Comparison of ENCODE assay signal across 10 cellular contexts in the genomic region with DNA sequence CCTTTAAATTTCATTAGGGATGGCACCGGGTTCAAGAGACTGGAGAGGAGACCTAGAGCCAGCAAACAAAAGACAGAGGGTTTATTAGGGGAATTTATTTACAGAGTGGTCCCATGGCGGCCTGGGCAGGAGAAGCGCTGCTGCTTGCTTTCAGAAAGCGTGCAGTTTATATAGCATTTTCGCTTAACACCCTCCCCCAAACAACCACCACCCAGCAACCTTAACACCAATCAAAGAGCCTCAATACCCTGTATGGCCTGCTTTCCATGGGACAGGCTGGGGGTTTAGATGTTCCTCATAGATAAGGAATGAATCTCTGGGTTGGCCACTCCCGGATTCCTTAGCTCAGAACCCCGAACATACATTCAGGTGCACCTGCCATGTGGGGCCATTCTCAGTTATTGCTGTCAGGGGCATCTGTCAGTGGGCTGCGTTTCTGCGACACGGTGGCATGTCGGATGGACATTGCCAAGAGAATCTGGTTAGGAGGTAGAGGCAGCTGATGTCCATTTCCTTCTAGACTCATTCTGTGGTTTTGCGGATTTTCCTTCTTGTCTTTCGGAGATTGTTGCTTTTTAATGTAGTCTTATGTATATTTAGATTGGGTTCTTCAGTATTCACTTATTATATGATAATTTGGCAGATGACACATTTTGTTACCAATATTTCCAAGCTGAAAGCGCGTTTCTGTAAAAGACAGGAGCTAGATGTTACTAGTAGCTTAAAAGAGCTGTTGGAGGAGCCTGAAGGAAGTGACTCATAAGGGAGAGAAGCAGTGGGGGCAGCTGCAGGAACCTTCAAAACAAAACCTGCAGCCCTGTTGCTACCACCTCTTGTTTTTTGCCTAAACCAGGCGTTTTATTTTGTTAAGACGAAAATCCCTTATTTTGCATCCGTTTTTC. TPM values are rescaled to one million over a fixed set of nuclear protein-coding genes. Genes with fewer than 3 reads are reported as not detected.
DNase-seq lines count a peak whose midpoint lies in the region; ATAC-seq, FAIRE-seq and TF ChIP-seq lines count a peak whose summit lies in the region.
"Had no signal": no experiment of that assay in that cellular context is flagged by ENCODE, and none has a peak within 500 bp of the region (broad histone marks: within the 10 kb centered on the region; RNA-seq: fewer than 3 reads in every experiment).

No MANE protein-coding gene starts in this region.

- H3K9me3 ChIP-seq in MG63 (no peaks in the 10 kb centered on the region), astrocyte (ENCODE audit: insufficient read depth, low read depth, low read length) (no peaks in the 10 kb centered on the region)
- H3K9me3 ChIP-seq: ovary had no signal

- H3K4me1 ChIP-seq in astrocyte (ENCODE audit: insufficient read depth, low read length) = peaks cover 13% of the 10 kb centered on the region

- H3K4me3 ChIP-seq in MG63 (no peak overlapping the region), astrocyte (ENCODE audit: insufficient read depth, low read depth, low read length) (peak overlapping the region; percentile 30)
- H3K4me3 ChIP-seq: ovary had no signal

- no peak for TF ChIP-seq CTCF in astrocyte (IDR thresholded peaks at IDR 0.05; ENCODE audit: insufficient read depth, low read depth, low read length)

- peak overlapping the region; percentile 26 for H3K9ac ChIP-seq in astrocyte (ENCODE audit: low read length)

- peak overlapping the region; percentile 86 for H3K27ac Mint-ChIP-seq in astrocyte (ENCODE audit: unreplicated experiment)

- H3K27me3 Mint-ChIP-seq in astrocyte (ENCODE audit: low read depth, unreplicated experiment) = no peaks in the 10 kb centered on the region

- peaks cover 82% of the 10 kb centered on the region for H4K20me1 ChIP-seq in astrocyte (ENCODE audit: insufficient read depth, low read length)

- H3K79me2 ChIP-seq in astrocyte (ENCODE audit: insufficient read depth, low read length) = peaks cover 86% of the 10 kb centered on the region

- H3K27me3 ChIP-seq in MG63 = no peaks in the 10 kb centered on the region
- no peaks in the 10 kb centered on the region for H3K27me3 ChIP-seq in astrocyte (ENCODE audit: insufficient read depth, low read length)
- H3K27me3 ChIP-seq: ovary had no signal

- peak; percentile 5 for FAIRE-seq in astrocyte (lab: Jason Lieb, UNC)
- FAIRE-seq: colon had no signal

- DNase-seq in MG63 (peak; percentile 34), astrocyte (ENCODE audit: low read depth) (peak; percentile 59), myocyte (ENCODE audit: low read depth) (peak; percentile 81), SK-N-DZ (ENCODE audit: low spot score) (no peak), NCI-H146 (lab: John Stamatoyannopoulos, UW) (no peak), HuH-7 (ENCODE audit: low spot score) (no peak)
- DNase-seq in stimulated activated CD4-positive, alpha-beta T cell treated with anti-CD3 and anti-CD28 coated beads, Interleukin-4, amount 100 ng/mL, for 1 hour = no peak
- DNase-seq: ovary had no signal

- H2AFZ ChIP-seq in astrocyte (ENCODE audit: low read depth, low read length) = no peak overlapping the region

- H3K4me3 Mint-ChIP-seq in astrocyte (ENCODE audit: unreplicated experiment) = peak overlapping the region; percentile 55

- no peak overlapping the region for H3K27ac ChIP-seq in astrocyte (ENCODE audit: low read depth, low read length)
- H3K27ac ChIP-seq: ovary had no signal

- peak; percentile 49 for ATAC-seq in GM21423 (IDR thresholded peaks at IDR 0.05; ENCODE audit: unreplicated experiment)

- no peaks in the 10 kb centered on the region for H3K36me3 ChIP-seq in MG63
- H3K36me3 ChIP-seq in astrocyte (ENCODE audit: insufficient read depth, low read length) = no peaks in the 10 kb centered on the region
- H3K36me3 ChIP-seq: ovary had no signal

- H3K4me1 Mint-ChIP-seq in astrocyte (ENCODE audit: low read depth, unreplicated experiment) = peaks cover 60% of the 10 kb centered on the region

- H3K9me3 Mint-ChIP-seq in astrocyte (ENCODE audit: unreplicated experiment) = no peaks in the 10 kb centered on the region

- H3K4me2 ChIP-seq in astrocyte (ENCODE audit: low read length) = peak overlapping the region; percentile 83

- no peaks in the 10 kb centered on the region for H3K36me3 Mint-ChIP-seq in astrocyte (ENCODE audit: low read depth, unreplicated experiment)

RNA-seq across cellular contexts. Expression of a gene that starts 7.2 kb away (rescaled TPM):
- total RNA-seq in MG63 (2014; rRNA removed; shearing (Covaris generic); ENCODE audit: low replicate concordance) = 5.8 and 8.8 TPM in 2 replicates
- total RNA-seq in astrocyte (37.3 and 39.4 TPM in 2 replicates), myocyte (15.5 and 17.3 TPM in 2 replicates)
- 25.2 TPM for polyA plus RNA-seq in myocyte (2012)
- 10.1 and 11.7 TPM in 2 replicates for polyA plus RNA-seq in SK-N-DZ (2014; cell fraction: cytosol; rRNA removed)
- 6.9 and 15.3 TPM in 2 replicates for polyA plus RNA-seq in SK-N-DZ (2014; cell fraction: nucleus; rRNA removed)

Comparison
In these comparisons a context has a peak if more than half of its experiments do, and no peak if none do; other contexts are left out.
1. DNase-seq: peak in MG63 (single experiment), astrocyte (single experiment) and myocyte (single experiment); none in SK-N-DZ (single experiment), NCI-H146 (single experiment), HuH-7 (single experiment) and stimulated activated CD4-positive, alpha-beta T cell treated with anti-CD3 and anti-CD28 coated beads, Interleukin-4, amount 100 ng/mL, for 1 hour (single experiment).